15 cellular contexts compared by ENCODE assay signal in genomic region chr5:54807421-54807820, GRCh38.
DNase-seq lines count a peak whose midpoint lies in the region; ATAC-seq, FAIRE-seq and TF ChIP-seq lines count a peak whose summit lies in the region.
"Had no signal": no experiment of that assay in that cellular context is flagged by ENCODE, and none has a peak within 500 bp of the region (broad histone marks: within the 10 kb centered on the region; RNA-seq: fewer than 3 reads in every experiment).

No MANE protein-coding gene starts in this region.

- H3K9me2 ChIP-seq in hepatocyte (replicated peaks; ENCODE audit: insufficient read depth): no peaks in the 10 kb centered on the region

- peaks cover 15% of the 10 kb centered on the region for H3K4me1 Mint-ChIP-seq in astrocyte (ENCODE audit: low read depth, unreplicated experiment)
- H3K4me1 Mint-ChIP-seq: endodermal cell, memory B cell had no signal

- H3K4me3 ChIP-seq in astrocyte (ENCODE audit: insufficient read depth, low read depth, low read length): no peak overlapping the region
- no peak overlapping the region for H3K4me3 ChIP-seq in hepatocyte

- H3K9ac ChIP-seq in astrocyte (ENCODE audit: low read length): no peak overlapping the region

- no peaks in the 10 kb centered on the region for H3K27me3 Mint-ChIP-seq in astrocyte (ENCODE audit: low read depth, unreplicated experiment)
- H3K27me3 Mint-ChIP-seq: activated B cell treated with CpG ODN at 0.5 μM for 24 hours had no signal

- H3K9me3 Mint-ChIP-seq in astrocyte (ENCODE audit: unreplicated experiment): peaks cover 5% of the 10 kb centered on the region
- H3K9me3 Mint-ChIP-seq: activated B cell treated with CpG ODN at 0.5 μM for 24 hours, memory B cell had no signal

- ATAC-seq in HG03095 (IDR thresholded peaks at IDR 0.05; ENCODE audit: unreplicated experiment): no peak
- ATAC-seq: sciatic nerve had no signal

- peak overlapping the region; percentile 75 for H3K27ac Mint-ChIP-seq in astrocyte (ENCODE audit: unreplicated experiment)
- H3K27ac Mint-ChIP-seq: activated B cell treated with CpG ODN at 0.5 μM for 24 hours, endodermal cell, memory B cell had no signal

- TF ChIP-seq POLR2A in erythroblast (IDR thresholded peaks at IDR 0.05; ENCODE audit: low read length): no peak

- FAIRE-seq in astrocyte (lab: Jason Lieb, UNC) (peak; percentile 88), urothelium cell line (lab: Jason Lieb, UNC) (no peak)

- H3K36me3 ChIP-seq in astrocyte (ENCODE audit: insufficient read depth, low read length) (no peaks in the 10 kb centered on the region), hepatocyte (replicated peaks; ENCODE audit: insufficient read depth, low read depth) (no peaks in the 10 kb centered on the region)

- H3K36me3 Mint-ChIP-seq in astrocyte (ENCODE audit: low read depth, unreplicated experiment): no peaks in the 10 kb centered on the region
- H3K36me3 Mint-ChIP-seq: memory B cell had no signal

- H3K9me3 ChIP-seq in astrocyte (ENCODE audit: insufficient read depth, low read depth, low read length) (no peaks in the 10 kb centered on the region), hepatocyte (ENCODE audit: low read depth) (no peaks in the 10 kb centered on the region)

- no peak overlapping the region for H3K4me3 Mint-ChIP-seq in astrocyte (ENCODE audit: unreplicated experiment)
- H3K4me3 Mint-ChIP-seq: activated B cell treated with CpG ODN at 0.5 μM for 24 hours, endodermal cell, memory B cell had no signal

- H3K4me2 ChIP-seq in astrocyte (ENCODE audit: low read length) (peak overlapping the region; percentile 2), hepatocyte (no peak overlapping the region)

- peak overlapping the region; percentile 2 for H3K27ac ChIP-seq in astrocyte (ENCODE audit: low read depth, low read length)
- H3K27ac ChIP-seq in hepatocyte: peak overlapping the region; percentile 84
- H3K27ac ChIP-seq: 22Rv1 had no signal

- H3K4me1 ChIP-seq in astrocyte (ENCODE audit: insufficient read depth, low read length) (peaks cover 6% of the 10 kb centered on the region), hepatocyte (ENCODE audit: insufficient read depth) (peaks cover 5% of the 10 kb centered on the region)

- TF ChIP-seq CTCF in astrocyte (IDR thresholded peaks at IDR 0.05; ENCODE audit: insufficient read depth, low read depth, low read length): no peak
- TF ChIP-seq CTCF in hepatocyte (IDR thresholded peaks at IDR 0.05; ENCODE audit: poor library complexity): no peak

- H4K20me1 ChIP-seq in astrocyte (ENCODE audit: insufficient read depth, low read length) (no peaks in the 10 kb centered on the region), hepatocyte (ENCODE audit: insufficient read depth, poor library complexity, severe bottlenecking) (no peaks in the 10 kb centered on the region)

- no peaks in the 10 kb centered on the region for H3K27me3 ChIP-seq in astrocyte (ENCODE audit: insufficient read depth, low read length)
- H3K27me3 ChIP-seq in hepatocyte: no peaks in the 10 kb centered on the region

- 44% methylated on average over 1 of the region's 1 CpG for WGBS in hepatocyte (ENCODE audit: low lambda C conversion rate, missing lambda C conversion rate)

- DNase-seq in DMS153 (lab: John Stamatoyannopoulos, UW): peak; percentile 58
- DNase-seq in DMS153 treated with DMSO at 0.1 percent for 48 hours (lab: John Stamatoyannopoulos, UW; ENCODE audit: unreplicated experiment): no peak
- peak; percentile 90 for DNase-seq in astrocyte (ENCODE audit: low read depth)
- DNase-seq in hepatocyte (ENCODE audit: low spot score): peak; percentile 45
- peak; percentile 49 for DNase-seq in urothelium cell line (ENCODE audit: low spot score)
- no peak for DNase-seq in erythroblast (lab: John Stamatoyannopoulos, UW)
- DNase-seq in superior temporal gyrus (ENCODE audit: extremely low spot score): no peak
- DNase-seq: activated B cell treated with CpG ODN at 0.5 μM for 24 hours, endodermal cell, H7, NCI-H1694 had no signal

- no peak overlapping the region for H2AFZ ChIP-seq in astrocyte (ENCODE audit: low read depth, low read length)
- H2AFZ ChIP-seq in hepatocyte: no peak overlapping the region

- H3K79me2 ChIP-seq in astrocyte (ENCODE audit: insufficient read depth, low read length) (no peaks in the 10 kb centered on the region), hepatocyte (no peaks in the 10 kb centered on the region)

Comparison
In these comparisons a context has a peak if more than half of its experiments do, and no peak if none do; other contexts are left out.
1. DNase-seq: peak in DMS153 (single experiment), astrocyte (single experiment), hepatocyte (single experiment) and urothelium cell line (single experiment); none in DMS153 treated with DMSO at 0.1 percent for 48 hours (single experiment), erythroblast (0 of 2) and superior temporal gyrus (single experiment).